ENCODE assay signal across 18 cellular contexts in genomic region chr15:70690012-70690411, GRCh38.
DNase-seq lines count a peak whose midpoint lies in the region; TF ChIP-seq lines count a peak whose summit lies in the region.
"Had no signal": no experiment of that assay in that cellular context is flagged by ENCODE, and none has a peak within 500 bp of the region (broad histone marks: within the 10 kb centered on the region; RNA-seq: fewer than 3 reads in every experiment).

No MANE protein-coding gene starts in this region.

- no peaks in the 10 kb centered on the region for H3K27me3 ChIP-seq in Caco-2 (replicated peaks; ENCODE audit: control insufficient read depth, insufficient read depth, low read length)
- no peaks in the 10 kb centered on the region for H3K27me3 ChIP-seq in hepatocyte
- H3K27me3 ChIP-seq in A673 (replicated peaks; ENCODE audit: insufficient read depth, low read depth, low read length, poor library complexity), result no peaks in the 10 kb centered on the region
- peaks cover 0 to 4% (median 0%) of the 10 kb centered on the region in 45 donors for H3K27me3 ChIP-seq in dorsolateral prefrontal cortex
- H3K27me3 ChIP-seq: SJSA1 had no signal

- H3K9me3 ChIP-seq in Caco-2 (no peaks in the 10 kb centered on the region), SK-N-MC (ENCODE audit: low read depth, low read length) (no peaks in the 10 kb centered on the region), hepatocyte (ENCODE audit: low read depth) (no peaks in the 10 kb centered on the region), A673 (ENCODE audit: low read depth, low read length, poor library complexity, severe bottlenecking) (no peaks in the 10 kb centered on the region)
- H3K9me3 ChIP-seq: SJSA1 had no signal

- H3K27me3 Mint-ChIP-seq in Caco-2 (ENCODE audit: insufficient read depth, unreplicated experiment), result no peaks in the 10 kb centered on the region
- H3K27me3 Mint-ChIP-seq in osteocyte (ENCODE audit: unreplicated experiment), result no peaks in the 10 kb centered on the region

- H4K20me1 ChIP-seq in hepatocyte (ENCODE audit: insufficient read depth, poor library complexity, severe bottlenecking), result no peaks in the 10 kb centered on the region

- POLR2A ChIA-PET in Caco-2 (lab: Charles Lee) (no interaction called here), A673 (lab: Charles Lee; ENCODE audit: low non-redundant PET) (no interaction called here)

- DNase-seq in Caco-2, result peak; percentile 18 to 49
- no peak for DNase-seq in SK-N-MC (ENCODE audit: low read depth, low spot score)
- DNase-seq in hepatocyte (ENCODE audit: low spot score), result no peak
- no peak for DNase-seq in osteocyte (ENCODE audit: extremely low spot score, unreplicated experiment)
- no peak for DNase-seq in A673 (ENCODE audit: low spot score)
- no peak for DNase-seq in GM19240 (ENCODE audit: insufficient read length, low spot score)
- DNase-seq in NCI-H524 (lab: John Stamatoyannopoulos, UW), result no peak
- DNase-seq in dorsolateral prefrontal cortex, result no peak
- DNase-seq: DMS53, GOT3, Kasumi-1, NCI-H1694, NCI-H446, NCI-H526 treated with DMSO at 0.1 percent for 48 hours, OCI-M1 had no signal

- CTCF ChIA-PET in Caco-2 (lab: Charles Lee) (interaction anchor here (1.4 kb wide), 1 partner anchor 33 kb away, joined by 8 read pairs; no protein-coding TSS in a partner anchor), A673 (lab: Charles Lee) (no interaction called here)

- H3K27ac Mint-ChIP-seq in Caco-2 (ENCODE audit: unreplicated experiment), result no peak overlapping the region
- peak overlapping the region; percentile 23 for H3K27ac Mint-ChIP-seq in osteocyte (ENCODE audit: unreplicated experiment)
- H3K27ac Mint-ChIP-seq: B cell, CD14-positive monocyte had no signal

- TF ChIP-seq CTCF in Caco-2 (IDR thresholded peaks at IDR 0.05; ENCODE audit: insufficient read depth in 1 of 2, low read depth in 1 of 2, low read length in 1 of 2, severe bottlenecking in 1 of 2, unreplicated experiment in 1 of 2) (no peak), hepatocyte (IDR thresholded peaks at IDR 0.05; ENCODE audit: poor library complexity) (no peak), osteocyte (IDR thresholded peaks at IDR 0.05) (no peak), A673 (conservative IDR thresholded peaks at IDR 0.05; ENCODE audit: low read depth, low read length) (no peak), dorsolateral prefrontal cortex (IDR thresholded peaks at IDR 0.05 in 54 of 56, conservative IDR thresholded peaks at IDR 0.05 in 2 of 56; ENCODE audit: low read depth in 1 of 56, partially characterized antibody in 56 of 56) (no peak)

- H3K36me3 Mint-ChIP-seq in Caco-2 (ENCODE audit: insufficient read depth, unreplicated experiment), result peaks cover 45% of the 10 kb centered on the region
- peaks cover 55% of the 10 kb centered on the region for H3K36me3 Mint-ChIP-seq in osteocyte (ENCODE audit: unreplicated experiment)

- H3K79me2 ChIP-seq in hepatocyte, result peaks cover 27% of the 10 kb centered on the region

- H3K9me2 ChIP-seq in hepatocyte (replicated peaks; ENCODE audit: insufficient read depth), result no peaks in the 10 kb centered on the region

- H3K4me1 ChIP-seq in Caco-2 (peaks cover 29% of the 10 kb centered on the region), hepatocyte (ENCODE audit: insufficient read depth) (peaks cover 4% of the 10 kb centered on the region), A673 (ENCODE audit: insufficient read depth, low read length, poor library complexity, severe bottlenecking) (peaks cover 15% of the 10 kb centered on the region)

- H3K9ac ChIP-seq in SK-N-MC (ENCODE audit: insufficient read length), result no peak overlapping the region

- H3K36me3 ChIP-seq in Caco-2 (ENCODE audit: control insufficient read depth, insufficient read depth, low read length), result no peaks in the 10 kb centered on the region; the same call in 1 of the 2 replicates
- H3K36me3 ChIP-seq in SK-N-MC (ENCODE audit: insufficient read depth, low read length), result no peaks in the 10 kb centered on the region
- H3K36me3 ChIP-seq in hepatocyte (replicated peaks; ENCODE audit: insufficient read depth, low read depth), result no peaks in the 10 kb centered on the region
- H3K36me3 ChIP-seq in A673 (ENCODE audit: insufficient read depth, low read length, poor library complexity, severe bottlenecking), result no peaks in the 10 kb centered on the region

- no peak overlapping the region for H3K4me2 ChIP-seq in hepatocyte

- H3K4me3 ChIP-seq in Caco-2 (ENCODE audit: low read depth, low read length) (no peak overlapping the region), SK-N-MC (peak overlapping the region; percentile 38; the same call in 1 of the 2 replicates), hepatocyte (no peak overlapping the region), A673 (ENCODE audit: low read depth, low read length, poor library complexity, severe bottlenecking) (no peak overlapping the region), dorsolateral prefrontal cortex (no peak overlapping the region)
- H3K4me3 ChIP-seq: SJSA1 had no signal

- H2AFZ ChIP-seq in hepatocyte, result no peak overlapping the region

- BruUV-seq in Caco-2 (replicated peaks; lab: Mats Ljungman, UMichigan), result no TSS peak
- no TSS peak for BruUV-seq in A673 (replicated peaks; lab: Mats Ljungman, UMichigan)

- H3K27ac ChIP-seq in SK-N-MC, result peak overlapping the region; percentile 4; the same call in 1 of the 2 replicates
- H3K27ac ChIP-seq in hepatocyte, result peak overlapping the region; percentile 25
- H3K27ac ChIP-seq in A673 (ENCODE audit: low read depth, low read length, poor library complexity, severe bottlenecking), result no peak overlapping the region
- H3K27ac ChIP-seq in dorsolateral prefrontal cortex, result no peak overlapping the region
- H3K27ac ChIP-seq: SJSA1 had no signal

- H3K4me3 Mint-ChIP-seq in Caco-2 (ENCODE audit: unreplicated experiment) (peak overlapping the region; percentile 4), osteocyte (ENCODE audit: unreplicated experiment) (no peak overlapping the region)
- H3K4me3 Mint-ChIP-seq: B cell, CD14-positive monocyte had no signal

- 81% methylated on average over 2 of the region's 2 CpGs for WGBS in hepatocyte (ENCODE audit: low lambda C conversion rate, missing lambda C conversion rate)

- H3K9me3 Mint-ChIP-seq in Caco-2 (ENCODE audit: unreplicated experiment) (no peaks in the 10 kb centered on the region), osteocyte (ENCODE audit: unreplicated experiment) (no peaks in the 10 kb centered on the region)
- H3K9me3 Mint-ChIP-seq: CD14-positive monocyte had no signal

- peaks cover 8% of the 10 kb centered on the region for H3K4me1 Mint-ChIP-seq in Caco-2 (ENCODE audit: low read depth, unreplicated experiment)
- peaks cover 45% of the 10 kb centered on the region for H3K4me1 Mint-ChIP-seq in osteocyte (ENCODE audit: unreplicated experiment)
- H3K4me1 Mint-ChIP-seq: B cell, CD14-positive monocyte had no signal

- intact Hi-C loops in Caco-2 (cut with micrococcal nuclease; ENCODE audit: unreplicated experiment), result loop anchor here (1.0 to 2.0 kb wide), 2 partner anchors 15 to 30 kb away; no protein-coding TSS in a partner anchor
- intact Hi-C loops in A673 (cut with micrococcal nuclease; ENCODE audit: unreplicated experiment), result no loop called here
- intact Hi-C loops in dorsolateral prefrontal cortex (cut with DNase I), result no loop called here

Comparison
In these comparisons a context has a peak if more than half of its experiments do, and no peak if none do; other contexts are left out.
1. DNase-seq: peak in Caco-2 (2 of 2); none in SK-N-MC (single experiment), hepatocyte (single experiment), osteocyte (single experiment), A673 (single experiment), GM19240 (single experiment), NCI-H524 (0 of 2) and dorsolateral prefrontal cortex (0 of 10).
2. H3K27ac ChIP-seq: peak in SK-N-MC (single experiment) and hepatocyte (single experiment); none in A673 (single experiment) and dorsolateral prefrontal cortex (0 of 59).